24 cellular contexts compared by ENCODE assay signal in the genomic region with DNA sequence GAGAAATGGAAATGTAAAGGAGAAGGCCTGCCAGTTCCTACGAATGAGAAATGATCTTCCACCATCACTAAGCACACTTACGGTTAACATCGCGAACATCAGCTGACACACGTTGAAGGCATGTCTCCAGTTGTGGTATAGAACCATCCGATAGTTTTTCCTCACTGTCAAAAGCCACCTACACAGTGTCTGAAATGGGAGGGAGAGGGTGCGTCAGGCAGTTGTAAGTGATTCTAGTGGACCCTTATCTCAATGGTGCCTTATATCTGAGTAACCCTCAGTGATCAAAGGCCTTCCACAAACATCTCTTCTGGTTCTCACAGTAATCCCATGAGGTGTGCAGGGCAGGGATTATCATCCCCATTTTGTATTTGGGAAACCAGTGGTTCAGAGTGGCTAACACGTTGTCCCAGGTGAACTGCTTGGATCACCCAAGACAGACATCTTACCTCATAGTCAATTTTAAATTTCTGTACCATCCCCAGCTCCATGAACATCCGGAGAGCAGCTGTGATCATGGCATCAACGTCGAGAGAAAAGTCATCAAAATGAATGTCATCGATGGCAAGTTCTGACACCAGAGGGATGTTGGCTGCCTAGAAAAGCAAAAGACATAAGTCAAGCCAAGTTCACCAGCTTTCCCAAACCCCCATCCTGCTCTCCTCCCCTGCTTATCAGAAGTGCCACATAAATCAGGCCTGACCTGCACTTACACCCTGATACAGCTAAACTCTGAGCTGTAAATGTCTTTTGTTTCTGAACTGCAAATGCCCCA.
A peak's percentile ranks its signal among the peaks of the same experiment; 100 is the strongest.
DNase-seq lines count a peak whose midpoint lies in the region; ATAC-seq and TF ChIP-seq lines count a peak whose summit lies in the region.
"Had no signal": no experiment of that assay in that cellular context is flagged by ENCODE, and none has a peak within 500 bp of the region (broad histone marks: within the 10 kb centered on the region; RNA-seq: fewer than 3 reads in every experiment).

No MANE protein-coding gene starts in this region.

- H3K4me1 ChIP-seq in cardiac muscle cell (ENCODE audit: low read depth) (peaks cover 27% of the 10 kb centered on the region), heart right ventricle (peaks cover 0 to 5% (median 0%) of the 10 kb centered on the region in 9 donors), testis (peaks cover 45% of the 10 kb centered on the region)

- H3K9me3 ChIP-seq in cardiac muscle cell (ENCODE audit: low read depth) (no peaks in the 10 kb centered on the region), heart right ventricle (no peaks in the 10 kb centered on the region), testis (no peaks in the 10 kb centered on the region)
- H3K9me3 ChIP-seq: BLaER1, SJSA1 had no signal

- H3K27ac ChIP-seq in cardiac muscle cell: peak overlapping the region; percentile 67
- no peak overlapping the region for H3K27ac ChIP-seq in heart right ventricle
- H3K27ac ChIP-seq in testis: peak overlapping the region; percentile 6 to 52
- H3K27ac ChIP-seq: BLaER1, SJSA1 had no signal

- DNase-seq in cardiac muscle cell (ENCODE audit: low read depth in 1 of 2, low spot score in 1 of 2): peak in 1 of 2 donors; percentile 48
- DNase-seq in heart right ventricle: no peak
- DNase-seq in RPMI7951 (ENCODE audit: low read depth): peak; percentile 29
- peak; percentile 87 for DNase-seq in left kidney (ENCODE audit: low read depth, low spot score)
- no peak for DNase-seq in testis
- no peak for DNase-seq in hypothalamus (lab: John Stamatoyannopoulos, UW)
- no peak for DNase-seq in nucleus accumbens (lab: John Stamatoyannopoulos, UW)
- DNase-seq: 8988T; CD4-positive, CD25-positive, alpha-beta regulatory T cell; H9; HFFc6; Karpas-422; MV-4-11; NCI-H1105; NCI-H1436 treated with DMSO at 0.1 percent for 48 hours; NCI-H187 treated with DMSO at 0.1 percent for 48 hours; NCI-H446 treated with DMSO at 0.1 percent for 48 hours; PC-3; Right ventricle myocardium superior; RPMI8226 had no signal

- no peaks in the 10 kb centered on the region for H3K36me3 ChIP-seq in cardiac muscle cell
- no peaks in the 10 kb centered on the region for H3K36me3 ChIP-seq in heart right ventricle
- no peaks in the 10 kb centered on the region for H3K36me3 ChIP-seq in testis (ENCODE audit: low read depth, missing control alignments)
- H3K36me3 ChIP-seq: BLaER1, SJSA1 had no signal

- TF ChIP-seq POLR2A in testis (IDR thresholded peaks at IDR 0.05): no peak

- TF ChIP-seq CTCF in cardiac muscle cell (IDR thresholded peaks at IDR 0.05; ENCODE audit: low read depth, low read length) (no peak), heart right ventricle (IDR thresholded peaks at IDR 0.05) (no peak), testis (IDR thresholded peaks at IDR 0.05) (no peak)

- peaks cover 2% of the 10 kb centered on the region for H3K27me3 ChIP-seq in cardiac muscle cell
- H3K27me3 ChIP-seq in heart right ventricle: peaks cover 0 to 8% (median 0%) of the 10 kb centered on the region in 7 donors
- H3K27me3 ChIP-seq in testis: no peaks in the 10 kb centered on the region
- H3K27me3 ChIP-seq: BLaER1 had no signal

- ATAC-seq in heart right ventricle (no peak), GM19463 (IDR thresholded peaks at IDR 0.05; ENCODE audit: unreplicated experiment) (no peak)
- ATAC-seq: GM23338, PC-3 had no signal

- intact Hi-C loops in heart right ventricle (cut with DNase I) (loop anchor here in 9 of 10 donors (2.0 to 10.0 kb wide), 6 partner anchors 123 to 563 kb away; no protein-coding TSS in a partner anchor), testis (cut with DNase I; ENCODE audit: low total_unique reads) (no loop called here)

- H3K4me3 ChIP-seq in cardiac muscle cell (no peak overlapping the region), heart right ventricle (no peak overlapping the region), testis (no peak overlapping the region)
- H3K4me3 ChIP-seq: BLaER1, GM23338, SJSA1 had no signal

- 79 to 80% methylated on average over 12 of the region's 12 CpGs for WGBS in heart right ventricle, 2 donors
- 70 to 77% methylated on average over 12 of the region's 12 CpGs for whole genome bisulfite sequencing in testis, 2 donors

Comparison
In these comparisons a context has a peak if more than half of its experiments do, and no peak if none do; other contexts are left out.
1. H3K27ac ChIP-seq: peak in cardiac muscle cell (single experiment) and testis (2 of 2); none in heart right ventricle (0 of 10).
2. DNase-seq: peak in RPMI7951 (single experiment) and left kidney (single experiment); none in heart right ventricle (0 of 2), testis (single experiment), hypothalamus (0 of 51) and nucleus accumbens (0 of 56).